ENCODE assay signal across 8 cellular contexts in genomic region chr19:12669272-12670158, GRCh38. TPM values are rescaled to one million over a fixed set of nuclear protein-coding genes. Genes with fewer than 3 reads are reported as not detected.
DNase-seq lines count a peak whose midpoint lies in the region; ATAC-seq, FAIRE-seq and TF ChIP-seq lines count a peak whose summit lies in the region.

No MANE protein-coding gene starts in this region.

- FAIRE-seq in A549 (lab: Jason Lieb, UNC) (no peak), urothelium cell line (lab: Jason Lieb, UNC) (no peak)

- H3K27ac Mint-ChIP-seq in T-helper 17 cell, result peak overlapping the region; percentile 99

- TF ChIP-seq CTCF in A549 (IDR thresholded peaks at IDR 0.05) (no peak), right atrium auricular region (IDR thresholded peaks at IDR 0.05) (peak in 1 of 2 donors; percentile 14), prostate gland (IDR thresholded peaks at IDR 0.05) (peak in 2 of 4 experiments; percentile 13 to 14)

- peak; percentile 49 to 69 for ATAC-seq in A549
- peak; percentile 44 for ATAC-seq in T-helper 17 cell

- peaks cover 11% of the 10 kb centered on the region for H3K4me1 ChIP-seq in A549
- peaks cover 0 to 41% of the 10 kb centered on the region in 2 donors for H3K4me1 ChIP-seq in right atrium auricular region
- peaks cover 22% of the 10 kb centered on the region for H3K4me1 ChIP-seq in prostate gland (replicated peaks)

- peak overlapping the region; percentile 95 to 99 for H3K27ac ChIP-seq in A549
- H3K27ac ChIP-seq in right atrium auricular region, result peak overlapping the region; percentile 97 to 99
- peak overlapping the region; percentile 95 to 97 for H3K27ac ChIP-seq in prostate gland

- POLR2A ChIA-PET in A549 (lab: Yijun Ruan, JAX), result interaction anchor here (0.9 kb wide), 1 partner anchor 59 kb away, joined by 3 read pairs; the partner anchor contains the start of genes ZNF490 and ZNF791

- no peak for TF ChIP-seq EP300 in A549 (IDR thresholded peaks at IDR 0.05)

- peaks cover 5% of the 10 kb centered on the region for H3K36me3 Mint-ChIP-seq in T-helper 17 cell (ENCODE audit: low read depth)

- CTCF ChIA-PET in A549 (lab: Yijun Ruan, JAX), result interaction anchor here (1.4 to 2.6 kb wide), 3 partner anchors 9 to 178 kb away, joined by 3 to 5 read pairs (median 5); no protein-coding TSS in a partner anchor

- H3K4me1 Mint-ChIP-seq in T-helper 17 cell, result peaks cover 47% of the 10 kb centered on the region

- under 1% methylated on average over 43 of the region's 64 CpGs for WGBS in A549 (ENCODE audit: missing lambda C conversion rate)
- WGBS in prostate gland, result under 1% methylated on average over 64 of the region's 64 CpGs

- H3K4me3 Mint-ChIP-seq in T-helper 17 cell, result peak overlapping the region; percentile 96

- H3K27me3 ChIP-seq in right atrium auricular region, result no peaks in the 10 kb centered on the region
- H3K27me3 ChIP-seq in prostate gland (replicated peaks; ENCODE audit: insufficient read depth), result no peaks in the 10 kb centered on the region

- TF ChIP-seq POLR2A in A549 (IDR thresholded peaks at IDR 0.05; ENCODE audit: low read length) (peak; percentile 55), GM18526 (IDR thresholded peaks at IDR 0.05; ENCODE audit: extremely low read depth, insufficient read length) (peak; percentile 65), prostate gland (IDR thresholded peaks at IDR 0.05) (no peak)

- H3K36me3 ChIP-seq in right atrium auricular region (peaks cover 11% of the 10 kb centered on the region), prostate gland (peaks cover 0 to 10% of the 10 kb centered on the region in 2 donors)

- H3K4me3 ChIP-seq in A549, result peak overlapping the region; percentile 97
- peak overlapping the region; percentile 86 to 93 for H3K4me3 ChIP-seq in right atrium auricular region
- H3K4me3 ChIP-seq in prostate gland, result peak overlapping the region; percentile 83

- H3K4me2 ChIP-seq in A549, result peak overlapping the region; percentile 93

- intact Hi-C loops in prostate gland (cut with DNase I), result loop anchor here (5.0 kb wide), 1 partner anchor 57 kb away; the partner anchor contains the start of genes ZNF490 and ZNF791

- TF ChIP-seq RAD21 in A549 (conservative IDR thresholded peaks at IDR 0.05 in 1 of 2, IDR thresholded peaks at IDR 0.05 in 1 of 2), result no peak

- H3K9me3 ChIP-seq in A549, result no peaks in the 10 kb centered on the region
- no peaks in the 10 kb centered on the region for H3K9me3 ChIP-seq in T-helper 17 cell (ENCODE audit: control insufficient read depth, low read length, poor library complexity, severe bottlenecking)
- H3K9me3 ChIP-seq in right atrium auricular region, result no peaks in the 10 kb centered on the region
- H3K9me3 ChIP-seq in prostate gland, result no peaks in the 10 kb centered on the region

- H3K27me3 Mint-ChIP-seq in T-helper 17 cell, result no peaks in the 10 kb centered on the region

- DNase-seq in A549 (ENCODE audit: low read depth in 1 of 2, low spot score in 1 of 2) (peak; percentile 71 to 89), NCI-H1417 (lab: John Stamatoyannopoulos, UW) (peak; percentile 66 to 97 (median 92)), T-helper 17 cell (peak; percentile 56 to 63 (median 58)), anterior cingulate cortex (lab: John Stamatoyannopoulos, UW) (peak in 57 of 58 donors; percentile 36 to 90 (median 78)), right atrium auricular region (ENCODE audit: low spot score) (peak; percentile 86), prostate gland (ENCODE audit: low spot score) (peak; percentile 76), urothelium cell line (ENCODE audit: low spot score) (peak; percentile 68)

TF ChIP-seq in A549, 52 proteins besides CTCF, POLR2A, EP300 and RAD21 (continues in another document):
- no peak for TF ChIP-seq REST (IDR thresholded peaks at IDR 0.05)
- no peak for TF ChIP-seq TP53 (CRISPR knock-in tag; IDR thresholded peaks at IDR 0.05)
- no peak for TF ChIP-seq NR3C1 (IDR thresholded peaks at IDR 0.05)
- no peak for TF ChIP-seq ZFP36 (IDR thresholded peaks at IDR 0.05; ENCODE audit: borderline replicate concordance, partially characterized antibody)
- no peak for TF ChIP-seq HOXB13 (CRISPR knock-in tag; IDR thresholded peaks at IDR 0.05; ENCODE audit: low read depth)
- no peak for TF ChIP-seq POLR2AphosphoS2 (conservative IDR thresholded peaks at IDR 0.05; ENCODE audit: low read length)
- no peak for TF ChIP-seq PBX3 (IDR thresholded peaks at IDR 0.05)
- no peak for TF ChIP-seq KDM1A (IDR thresholded peaks at IDR 0.05; ENCODE audit: low read depth)
- TF ChIP-seq ZSCAN20 (CRISPR knock-in tag; IDR thresholded peaks at IDR 0.05), result no peak

RNA-seq across cellular contexts. Expression of gene WDR83, which starts 2.9 kb away (rescaled TPM):
- polyA plus RNA-seq in A549 (2011; rRNA removed), result 4.3 and 4.8 TPM in 2 replicates
- polyA plus RNA-seq in A549 (2012; cell fraction: cytosol; rRNA removed), result 11.9 and 12.5 TPM in 2 replicates
- polyA plus RNA-seq in A549 (2012; cell fraction: nucleus; rRNA removed), result 13.7 and 15.0 TPM in 2 replicates
- 11.1 to 13.7 TPM (median 11.4 TPM) in 3 replicates for polyA plus RNA-seq in A549 (2017; fragmentation: RNase III; extraction: RNeasy Plus Mini Kit Qiagen cat#74134 plus additional on column Dnase treatment)
- polyA minus RNA-seq in A549 (2011; rRNA and poly(A)+ RNA removed), result 4.0 and 6.2 TPM in 2 replicates
- total RNA-seq in T-helper 17 cell, result 10 to 100 TPM; 10.5 to 11.1 TPM
- 10 to 100 TPM; 10.1 to 11.6 TPM for total RNA-seq in right atrium auricular region
- 10 to 100 TPM; 14.9 to 16.2 TPM for total RNA-seq in prostate gland

RNA-seq across cellular contexts. Expression of gene MAN2B1, which starts 3.0 kb away (rescaled TPM):
- polyA plus RNA-seq in A549 (2011; rRNA removed) (13.0 and 14.4 TPM in 2 replicates), A549 (2017; fragmentation: RNase III; extraction: RNeasy Plus Mini Kit Qiagen cat#74134 plus additional on column Dnase treatment) (15.4 to 16.3 TPM (median 15.9 TPM) in 3 replicates)
- polyA plus RNA-seq in A549 (2012; cell fraction: cytosol; rRNA removed), result 14.9 and 18.1 TPM in 2 replicates
- polyA plus RNA-seq in A549 (2012; cell fraction: nucleus; rRNA removed), result 45.1 and 51.5 TPM in 2 replicates
- polyA minus RNA-seq in A549 (2011; rRNA and poly(A)+ RNA removed), result 17.8 and 23.6 TPM in 2 replicates
- total RNA-seq in T-helper 17 cell (100 to 1,000 TPM; 157 to 181 TPM), right atrium auricular region (10 to 100 TPM; 33.7 to 35.5 TPM), prostate gland (10 to 100 TPM; 60.2 to 91.9 TPM)

RNA-seq across cellular contexts. Expression of gene DHPS, which starts 12.2 kb away (rescaled TPM):
- polyA plus RNA-seq in A549 (2011; rRNA removed) (63.7 and 71.9 TPM in 2 replicates), A549 (2017; fragmentation: RNase III; extraction: RNeasy Plus Mini Kit Qiagen cat#74134 plus additional on column Dnase treatment) (55.3 to 58.3 TPM (median 57.8 TPM) in 3 replicates)
- polyA plus RNA-seq in A549 (2012; cell fraction: cytosol; rRNA removed), result 92.1 and 94.5 TPM in 2 replicates
- 177 and 198 TPM in 2 replicates for polyA plus RNA-seq in A549 (2012; cell fraction: nucleus; rRNA removed)
- polyA minus RNA-seq in A549 (2011; rRNA and poly(A)+ RNA removed), result 56.8 and 69.7 TPM in 2 replicates
- total RNA-seq in T-helper 17 cell (100 to 1,000 TPM; 126 to 147 TPM), right atrium auricular region (10 to 100 TPM; 59.8 to 60.1 TPM), prostate gland (100 to 1,000 TPM; 140 to 178 TPM)

RNA-seq across cellular contexts. Expression of gene GNG14, which starts 18.3 kb away (rescaled TPM):
- polyA plus RNA-seq in A549 (2011; rRNA removed) (not detected in 2 replicates), A549 (2017; fragmentation: RNase III; extraction: RNeasy Plus Mini Kit Qiagen cat#74134 plus additional on column Dnase treatment) (not detected in 3 replicates)
- not detected in 2 replicates for polyA plus RNA-seq in A549 (2012; cell fraction: cytosol; rRNA removed)
- polyA plus RNA-seq in A549 (2012; cell fraction: nucleus; rRNA removed), result not detected in 2 replicates
- not detected in 2 replicates for polyA minus RNA-seq in A549 (2011; rRNA and poly(A)+ RNA removed)
- total RNA-seq in T-helper 17 cell (not detected), right atrium auricular region (not detected), prostate gland (not detected)

RNA-seq across cellular contexts. Expression of gene FBXW9, which starts 26.9 kb away (rescaled TPM):
- 5.7 and 6.9 TPM in 2 replicates for polyA plus RNA-seq in A549 (2011; rRNA removed)
- polyA plus RNA-seq in A549 (2012; cell fraction: cytosol; rRNA removed), result 16.9 and 22.9 TPM in 2 replicates
- polyA plus RNA-seq in A549 (2012; cell fraction: nucleus; rRNA removed), result 38.1 and 46.2 TPM in 2 replicates
- 7.3 to 8.1 TPM (median 8.0 TPM) in 3 replicates for polyA plus RNA-seq in A549 (2017; fragmentation: RNase III; extraction: RNeasy Plus Mini Kit Qiagen cat#74134 plus additional on column Dnase treatment)
- 5.1 and 5.9 TPM in 2 replicates for polyA minus RNA-seq in A549 (2011; rRNA and poly(A)+ RNA removed)
- 1 to 10 TPM; 2.9 to 3.5 TPM for total RNA-seq in T-helper 17 cell
- 1 to 10 TPM; 1.8 TPM for total RNA-seq in right atrium auricular region
- total RNA-seq in prostate gland, result 10 to 100 TPM in 1 of 2 donors, 1 to 10 TPM in 1; 9.1 to 16.9 TPM

Comparison
In these comparisons a context has a peak if more than half of its experiments do, and no peak if none do; other contexts are left out.
1. Peak in every context shown above with its lines: DNase-seq, ATAC-seq, H3K4me3 ChIP-seq and H3K27ac ChIP-seq.